6 cellular contexts compared by ENCODE assay signal in genomic region chr2:219254590-219255219, GRCh38. TPM values are rescaled to one million over a fixed set of nuclear protein-coding genes. Genes with fewer than 3 reads are reported as not detected.
DNase-seq lines count a peak whose midpoint lies in the region; ATAC-seq and TF ChIP-seq lines count a peak whose summit lies in the region.

No MANE protein-coding gene starts in this region.

- H4K20me1 ChIP-seq in PC-3 (ENCODE audit: low read length): no peaks in the 10 kb centered on the region

- no peaks in the 10 kb centered on the region for H3K9me2 ChIP-seq in PC-3 (replicated peaks; ENCODE audit: low read length)

- H3K27ac ChIP-seq in PC-3 (ENCODE audit: low read length) (no peak overlapping the region), skeletal muscle tissue (ENCODE audit: low read depth, low read length) (peak overlapping the region; percentile 96)

- H3K27me3 ChIP-seq in PC-3 (ENCODE audit: low read length) (no peaks in the 10 kb centered on the region), endocrine pancreas (ENCODE audit: control insufficient read depth, insufficient read depth, low read length) (no peaks in the 10 kb centered on the region), skeletal muscle tissue (ENCODE audit: control insufficient read depth in 3 of 3, insufficient read depth in 3 of 3, low read length in 3 of 3) (peaks cover 0 to 8% (median 4%) of the 10 kb centered on the region in 3 donors)

- DNase-seq in activated CD4-positive, CD25-positive, alpha-beta regulatory T cell treated with anti-CD3 and anti-CD28 coated beads, Interleukin-2, amount 50 U/mL, for 72 hours: no peak
- no peak for DNase-seq in PC-3
- DNase-seq in AG20443 (ENCODE audit: low spot score): no peak

- H3K9me3 ChIP-seq in PC-3 (ENCODE audit: low read length) (no peaks in the 10 kb centered on the region), endocrine pancreas (ENCODE audit: control insufficient read depth, low read length) (no peaks in the 10 kb centered on the region), skeletal muscle tissue (ENCODE audit: control insufficient read depth in 3 of 3, low read length in 3 of 3) (no peaks in the 10 kb centered on the region)

- TF ChIP-seq CTCF in PC-3 (conservative IDR thresholded peaks at IDR 0.05; ENCODE audit: low read depth, low read length): no peak

- peaks cover 28% of the 10 kb centered on the region for H3K79me2 ChIP-seq in PC-3 (ENCODE audit: low read length)

- peaks cover 31% of the 10 kb centered on the region for H3K4me1 ChIP-seq in PC-3 (ENCODE audit: insufficient read depth, low read length)
- H3K4me1 ChIP-seq in endocrine pancreas (ENCODE audit: control insufficient read depth, insufficient read depth, low read length): peaks cover 13% of the 10 kb centered on the region
- peaks cover 39 to 53% (median 41%) of the 10 kb centered on the region in 3 donors for H3K4me1 ChIP-seq in skeletal muscle tissue (ENCODE audit: control insufficient read depth in 3 of 3, insufficient read depth in 3 of 3, low read length in 3 of 3)

- POLR2A ChIA-PET in PC-3 (lab: Charles Lee; ENCODE audit: unreplicated experiment): no interaction called here

- peak overlapping the region; percentile 74 for H3K4me3 ChIP-seq in PC-3 (ENCODE audit: low read length)
- peak overlapping the region; percentile 39 for H3K4me3 ChIP-seq in endocrine pancreas (ENCODE audit: control insufficient read depth, insufficient read depth, low read length)
- peak overlapping the region; percentile 83 to 92 (median 91) for H3K4me3 ChIP-seq in skeletal muscle tissue (ENCODE audit: low read length in 3 of 3)

- H2AFZ ChIP-seq in PC-3 (ENCODE audit: low read length): peak overlapping the region; percentile 79

- CTCF ChIA-PET in PC-3 (lab: Charles Lee): no interaction called here

- H3K9ac ChIP-seq in PC-3 (ENCODE audit: low read length): no peak overlapping the region
- H3K9ac ChIP-seq in endocrine pancreas (ENCODE audit: control insufficient read depth, insufficient read depth, low read length): peak overlapping the region; percentile 80
- H3K9ac ChIP-seq in skeletal muscle tissue (ENCODE audit: low read depth in 1 of 3, low read length in 3 of 3): peak overlapping the region; percentile 79 to 96 (median 79)

- peak; percentile 65 to 67 for ATAC-seq in activated CD4-positive, CD25-positive, alpha-beta regulatory T cell treated with anti-CD3 and anti-CD28 coated beads, Interleukin-2, amount 50 U/mL, for 24 hours
- ATAC-seq in PC-3: peak; percentile 1

- peak overlapping the region; percentile 90 for H3K4me2 ChIP-seq in PC-3 (ENCODE audit: low read length)

- BruUV-seq in PC-3 (replicated peaks; lab: Mats Ljungman, UMichigan): no TSS peak

- H3K36me3 ChIP-seq in PC-3 (ENCODE audit: low read depth, low read length): peaks cover 6% of the 10 kb centered on the region
- H3K36me3 ChIP-seq in endocrine pancreas (ENCODE audit: control insufficient read depth, insufficient read depth, low read length): no peaks in the 10 kb centered on the region
- peaks cover 23 to 25% (median 23%) of the 10 kb centered on the region in 3 donors for H3K36me3 ChIP-seq in skeletal muscle tissue (ENCODE audit: control insufficient read depth in 3 of 3, insufficient read depth in 3 of 3, low read length in 3 of 3)

- no peaks in the 10 kb centered on the region for H3F3A ChIP-seq in PC-3 (ENCODE audit: low read length, unreplicated experiment)

- intact Hi-C loops in PC-3 (cut with micrococcal nuclease): no loop called here

RNA-seq across cellular contexts. Expression of gene TUBA4A, which starts 1.0 kb away (rescaled TPM):
- total RNA-seq in PC-3 (2014; rRNA removed) (75.4 and 87.9 TPM in 2 replicates), skeletal muscle tissue (30.8 TPM)

RNA-seq across cellular contexts. Expression of gene TUBA4B, which starts 1.7 kb away (rescaled TPM):
- not detected in 2 replicates for total RNA-seq in PC-3 (2014; rRNA removed)
- not detected for total RNA-seq in skeletal muscle tissue

RNA-seq across cellular contexts. Expression of gene STK16, which starts 9.4 kb away (rescaled TPM):
- 13.8 and 16.3 TPM in 2 replicates for total RNA-seq in PC-3 (2014; rRNA removed)
- 6.3 TPM for total RNA-seq in skeletal muscle tissue

RNA-seq across cellular contexts. Expression of gene GLB1L, which starts 9.5 kb away (rescaled TPM):
- total RNA-seq in PC-3 (2014; rRNA removed): 6.0 and 6.1 TPM in 2 replicates
- 13.0 TPM for total RNA-seq in skeletal muscle tissue

RNA-seq across cellular contexts. Expression of gene DNAJB2, which starts 24.5 kb away (rescaled TPM):
- total RNA-seq in PC-3 (2014; rRNA removed) (62.3 and 98.4 TPM in 2 replicates), skeletal muscle tissue (49.6 TPM)

Comparison
In these comparisons a context has a peak if more than half of its experiments do, and no peak if none do; other contexts are left out.
1. H3K4me3 ChIP-seq: peak in every context shown above with its lines; median percentile 91 in skeletal muscle tissue; 74 in PC-3; 39 in endocrine pancreas.